ENCODE assay signal across 1 cellular context in the genomic region with DNA sequence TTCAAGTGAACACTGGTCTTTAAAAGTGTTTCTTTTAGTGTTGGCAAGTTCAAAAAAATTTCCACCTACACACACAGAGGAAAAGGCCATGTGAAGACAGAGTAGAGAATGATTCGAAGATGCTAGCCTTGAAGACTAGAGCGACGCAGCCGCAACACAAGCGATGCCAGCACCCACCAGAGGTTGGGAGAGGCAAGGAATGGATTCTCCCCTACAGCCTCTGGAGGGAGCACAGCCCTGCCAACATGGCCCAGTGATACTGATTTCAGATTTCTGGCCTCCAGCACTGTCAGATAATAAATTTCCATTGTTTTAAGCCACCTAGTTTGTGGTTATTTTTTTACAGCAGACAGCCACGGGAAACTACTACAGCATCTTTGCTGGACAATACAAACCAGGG.
TF ChIP-seq lines count a peak whose summit lies in the region.

No MANE protein-coding gene starts in this region.

TF ChIP-seq in HCT116, 20 proteins besides CTCF, POLR2A, EP300 and RAD21 (continued from another document):
- no peak for TF ChIP-seq REST (IDR thresholded peaks at IDR 0.05; ENCODE audit: low read depth)
- no peak for TF ChIP-seq EZH2phosphoT487 (IDR thresholded peaks at IDR 0.05; ENCODE audit: borderline replicate concordance)
- TF ChIP-seq SRF (IDR thresholded peaks at IDR 0.05; ENCODE audit: low read depth) = no peak
- TF ChIP-seq CBX3 (IDR thresholded peaks at IDR 0.05; ENCODE audit: low read depth) = no peak
- no peak for TF ChIP-seq SP1 (IDR thresholded peaks at IDR 0.05; ENCODE audit: low read depth)
TF ChIP-seq in HCT116: peak in this region for 0.
